ENCODE assay signal across 19 cellular contexts in genomic region chr7:124908258-124908657, GRCh38. TPM values are rescaled to one million over a fixed set of nuclear protein-coding genes. Genes with fewer than 3 reads are reported as not detected.
DNase-seq lines count a peak whose midpoint lies in the region; ATAC-seq, FAIRE-seq and TF ChIP-seq lines count a peak whose summit lies in the region.
"Had no signal": no experiment of that assay in that cellular context is flagged by ENCODE, and none has a peak within 500 bp of the region (broad histone marks: within the 10 kb centered on the region; RNA-seq: fewer than 3 reads in every experiment).

No MANE protein-coding gene starts in this region.

- H4K91ac ChIP-seq in IMR-90 (ENCODE audit: insufficient read depth, low read depth, low read length): no peak overlapping the region

- H4K20me1 ChIP-seq in IMR-90 (ENCODE audit: insufficient read depth, low read length) (no peaks in the 10 kb centered on the region), astrocyte (ENCODE audit: insufficient read depth, low read length) (no peaks in the 10 kb centered on the region)

- H3K56ac ChIP-seq in IMR-90 (ENCODE audit: extremely low read depth, insufficient read depth, low read length): no peak overlapping the region

- no peak overlapping the region for H2BK20ac ChIP-seq in IMR-90 (ENCODE audit: low read depth, low read length)

- H2BK15ac ChIP-seq in IMR-90 (ENCODE audit: low read depth, low read length): no peak overlapping the region

- TF ChIP-seq RAD21 in IMR-90 (IDR thresholded peaks at IDR 0.05; ENCODE audit: low read length): no peak

- POLR2A ChIA-PET in IMR-90 (lab: Charles Lee; ENCODE audit: unreplicated experiment): no interaction called here
- POLR2A ChIA-PET in CD4-positive, alpha-beta memory T cell (lab: Charles Lee; ENCODE audit: partially characterized antibody): no interaction called here

- CTCF ChIA-PET in IMR-90 (lab: Yijun Ruan, JAX): no interaction called here
- CTCF ChIA-PET in CD4-positive, alpha-beta memory T cell (lab: Charles Lee; ENCODE audit: partially characterized antibody): no interaction called here

- H3K9me3 ChIP-seq in IMR-90 (ENCODE audit: control insufficient read depth, insufficient read depth, low read length) (no peaks in the 10 kb centered on the region), astrocyte (ENCODE audit: insufficient read depth, low read depth, low read length) (no peaks in the 10 kb centered on the region)
- H3K9me3 ChIP-seq in CD4-positive, alpha-beta memory T cell (ENCODE audit: control insufficient read depth in 1 of 2, low read length in 2 of 2): no peaks in the 10 kb centered on the region

- no peak overlapping the region for H2BK5ac ChIP-seq in IMR-90 (ENCODE audit: low read depth, low read length, poor library complexity, severe bottlenecking)

- intact Hi-C loops in IMR-90 (cut with micrococcal nuclease): no loop called here
- intact Hi-C loops in CD4-positive, alpha-beta memory T cell (cut with micrococcal nuclease): no loop called here

- no peak for TF ChIP-seq CTCF in IMR-90 (conservative IDR thresholded peaks at IDR 0.05; ENCODE audit: low read depth, low read length)
- no peak for TF ChIP-seq CTCF in astrocyte (IDR thresholded peaks at IDR 0.05; ENCODE audit: insufficient read depth, low read depth, low read length)

- H3K9ac ChIP-seq in IMR-90 (ENCODE audit: low read depth, low read length) (no peak overlapping the region), astrocyte (ENCODE audit: low read length) (no peak overlapping the region)
- H3K9ac ChIP-seq: BLaER1 treated with 17β-estradiol and CSF1 and Interleukin-3, amounts not matched to agents 10 nM and 100 nM had no signal

- peaks cover 4% of the 10 kb centered on the region for H3K4me1 Mint-ChIP-seq in astrocyte (ENCODE audit: low read depth, unreplicated experiment)
- H3K4me1 Mint-ChIP-seq in CD4-positive, alpha-beta memory T cell: peaks cover 3 to 26% (median 18%) of the 10 kb centered on the region in 4 donors
- H3K4me1 Mint-ChIP-seq: GM23338 had no signal

- no peak overlapping the region for H2AK9ac ChIP-seq in IMR-90 (replicated peaks; ENCODE audit: low read depth, low read length, poor library complexity)

- H3K27me3 Mint-ChIP-seq in astrocyte (ENCODE audit: low read depth, unreplicated experiment): no peaks in the 10 kb centered on the region
- H3K27me3 Mint-ChIP-seq in CD4-positive, alpha-beta memory T cell: no peaks in the 10 kb centered on the region
- H3K27me3 Mint-ChIP-seq: CD8-positive, alpha-beta memory T cell had no signal

- H3K9me3 Mint-ChIP-seq in astrocyte (ENCODE audit: unreplicated experiment): peaks cover 1% of the 10 kb centered on the region
- H3K9me3 Mint-ChIP-seq in CD4-positive, alpha-beta memory T cell: no peaks in the 10 kb centered on the region
- H3K9me3 Mint-ChIP-seq: CD8-positive, alpha-beta memory T cell had no signal

- H2AFZ ChIP-seq in IMR-90 (replicated peaks; ENCODE audit: low read length, poor library complexity) (no peak overlapping the region), astrocyte (ENCODE audit: low read depth, low read length) (no peak overlapping the region)
- H2AFZ ChIP-seq: GM23338 had no signal

- H4K8ac ChIP-seq in IMR-90 (ENCODE audit: low read depth in 2 of 2, low read length in 2 of 2): no peak overlapping the region

- ATAC-seq in IMR-90 (ENCODE audit: low read depth): peak; percentile 61
- ATAC-seq: GM23338 had no signal

- dilution Hi-C loops in IMR-90 (cut with HindIII; ENCODE audit: low sequenced_read_pairs, unreplicated experiment): no loop called here

- no peak overlapping the region for H2BK120ac ChIP-seq in IMR-90 (ENCODE audit: low read depth, low read length)

- no peak overlapping the region for H3K4me3 Mint-ChIP-seq in astrocyte (ENCODE audit: unreplicated experiment)
- no peak overlapping the region for H3K4me3 Mint-ChIP-seq in CD4-positive, alpha-beta memory T cell
- H3K4me3 Mint-ChIP-seq: CD8-positive, alpha-beta memory T cell; GM23338 had no signal

- peaks cover 3% of the 10 kb centered on the region for H3K79me2 ChIP-seq in astrocyte (ENCODE audit: insufficient read depth, low read length)

- H3K4me1 ChIP-seq in IMR-90 (ENCODE audit: control insufficient read depth, insufficient read depth, low read length) (no peaks in the 10 kb centered on the region), astrocyte (ENCODE audit: insufficient read depth, low read length) (no peaks in the 10 kb centered on the region)
- H3K4me1 ChIP-seq in CD4-positive, alpha-beta memory T cell (ENCODE audit: insufficient read depth, low read length): no peaks in the 10 kb centered on the region
- H3K4me1 ChIP-seq: BLaER1 treated with 17β-estradiol and CSF1 and Interleukin-3, amounts not matched to agents 10 nM and 100 nM had no signal

- H3K18ac ChIP-seq in IMR-90 (ENCODE audit: low read depth, low read length): no peak overlapping the region

- H2AK5ac ChIP-seq in IMR-90 (ENCODE audit: low read depth, low read length): no peak overlapping the region

- H4K5ac ChIP-seq in IMR-90 (ENCODE audit: low read depth, low read length): no peak overlapping the region

- H3K14ac ChIP-seq in IMR-90 (replicated peaks; ENCODE audit: low read depth, low read length): no peak overlapping the region

- peaks cover 0 to 4% of the 10 kb centered on the region in 2 experiments; a peak in 1 of 4 replicates for H3K79me1 ChIP-seq in IMR-90 (ENCODE audit: low read depth in 1 of 2, low read length in 2 of 2)

- in situ Hi-C loops in IMR-90 (cut with MboI; ENCODE audit: low sequenced_read_pairs): no loop called here

- H3K27me3 ChIP-seq in IMR-90 (ENCODE audit: control insufficient read depth, insufficient read depth, low read length): no peaks in the 10 kb centered on the region
- no peaks in the 10 kb centered on the region for H3K27me3 ChIP-seq in astrocyte (ENCODE audit: insufficient read depth, low read length)
- no peaks in the 10 kb centered on the region for H3K27me3 ChIP-seq in CD4-positive, alpha-beta memory T cell (ENCODE audit: insufficient read depth, low read length)
- H3K27me3 ChIP-seq: BLaER1 treated with 17β-estradiol and CSF1 and Interleukin-3, amounts not matched to agents 10 nM and 100 nM had no signal

- H3K4me2 ChIP-seq in IMR-90 (ENCODE audit: low read depth, low read length) (no peak overlapping the region), astrocyte (ENCODE audit: low read length) (no peak overlapping the region)
- H3K4me2 ChIP-seq: BLaER1 treated with 17β-estradiol and CSF1 and Interleukin-3, amounts not matched to agents 10 nM and 100 nM; GM23338 had no signal

- H3K27ac ChIP-seq in IMR-90 (ENCODE audit: insufficient read depth, low read length): no peak overlapping the region
- H3K27ac ChIP-seq in astrocyte (ENCODE audit: low read depth, low read length): no peak overlapping the region
- no peak overlapping the region for H3K27ac ChIP-seq in CD4-positive, alpha-beta memory T cell (ENCODE audit: low read depth, low read length)
- H3K27ac ChIP-seq: BLaER1 treated with 17β-estradiol and CSF1 and Interleukin-3, amounts not matched to agents 10 nM and 100 nM had no signal

- H3K27ac Mint-ChIP-seq in astrocyte (ENCODE audit: unreplicated experiment): no peak overlapping the region
- H3K27ac Mint-ChIP-seq in CD4-positive, alpha-beta memory T cell: no peak overlapping the region
- H3K27ac Mint-ChIP-seq: GM23338 had no signal

- no peaks in the 10 kb centered on the region for H3K36me3 Mint-ChIP-seq in astrocyte (ENCODE audit: low read depth, unreplicated experiment)
- peaks cover 24 to 38% of the 10 kb centered on the region in 2 donors for H3K36me3 Mint-ChIP-seq in CD4-positive, alpha-beta memory T cell

- H3K9me1 ChIP-seq in IMR-90 (ENCODE audit: insufficient read depth, low read length): no peaks in the 10 kb centered on the region

- no peak for FAIRE-seq in astrocyte (lab: Jason Lieb, UNC)

- no TSS peak for BruUV-seq in IMR-90 (replicated peaks; lab: Mats Ljungman, UMichigan)

- H3K4ac ChIP-seq in IMR-90 (ENCODE audit: low read depth, low read length): no peak overlapping the region

- DNase-seq in GM03348 (ENCODE audit: low spot score) (peak; percentile 4), IMR-90 (peak; percentile 44), astrocyte (ENCODE audit: low read depth) (peak; percentile 44), fibroblast of peridontal ligament (ENCODE audit: extremely low read depth) (peak; percentile 11), kidney glomerular epithelial cell (lab: John Stamatoyannopoulos, UW) (no peak), NCI-H524 (lab: John Stamatoyannopoulos, UW) (no peak), cortex of kidney (lab: John Stamatoyannopoulos, UW) (no peak)
- DNase-seq in CD4-positive, alpha-beta memory T cell: no peak
- DNase-seq: CD8-positive, alpha-beta memory T cell; Karpas-422; NCI-H1092; NCI-H146; NCI-H2081; NCI-H510A treated with DMSO at 0.1 percent for 48 hours; RPMI8226; SHP77 treated with DMSO at 0.1 percent for 48 hours; T-helper 1 cell had no signal

- H3K4me3 ChIP-seq in IMR-90 (ENCODE audit: insufficient read depth, low read depth, low read length) (no peak overlapping the region), astrocyte (ENCODE audit: insufficient read depth, low read depth, low read length) (no peak overlapping the region)
- no peak overlapping the region for H3K4me3 ChIP-seq in CD4-positive, alpha-beta memory T cell (ENCODE audit: low read length in 2 of 2)
- H3K4me3 ChIP-seq: BLaER1 treated with 17β-estradiol and CSF1 and Interleukin-3, amounts not matched to agents 10 nM and 100 nM; GM23338 had no signal

- no peak for TF ChIP-seq POLR2A in IMR-90 (IDR thresholded peaks at IDR 0.05; ENCODE audit: low read depth, low read length)

- no peak overlapping the region for H3K23ac ChIP-seq in IMR-90 (ENCODE audit: low read depth, low read length)

- no peaks in the 10 kb centered on the region for H3K36me3 ChIP-seq in IMR-90 (ENCODE audit: control insufficient read depth, insufficient read depth, low read length)
- H3K36me3 ChIP-seq in astrocyte (ENCODE audit: insufficient read depth, low read length): peaks cover 3% of the 10 kb centered on the region
- no peaks in the 10 kb centered on the region for H3K36me3 ChIP-seq in CD4-positive, alpha-beta memory T cell (ENCODE audit: insufficient read depth, low read length)

TF ChIP-seq in IMR-90, 13 proteins besides CTCF, POLR2A, EP300 and RAD21 (continues in another document):
- TF ChIP-seq MAZ (IDR thresholded peaks at IDR 0.05; ENCODE audit: borderline replicate concordance, low read depth, low read length): no peak
- TF ChIP-seq RCOR1 (IDR thresholded peaks at IDR 0.05; ENCODE audit: insufficient replicate concordance, low read length): no peak
- no peak for TF ChIP-seq CEBPB (IDR thresholded peaks at IDR 0.05; ENCODE audit: low read depth, low read length)
- TF ChIP-seq MXI1 (IDR thresholded peaks at IDR 0.05; ENCODE audit: borderline replicate concordance, low read depth, low read length): no peak
- no peak for TF ChIP-seq BHLHE40 (IDR thresholded peaks at IDR 0.05; ENCODE audit: low read depth, low read length)
- TF ChIP-seq SMC3 (IDR thresholded peaks at IDR 0.05; ENCODE audit: low read depth, low read length): no peak

RNA-seq across cellular contexts. Expression of gene POT1, which starts 21.4 kb away (rescaled TPM):
- total RNA-seq in IMR-90 (2012; rRNA removed) (28.5 and 30.6 TPM in 2 replicates), astrocyte (14.6 and 19.4 TPM in 2 replicates)
- 8.7 and 12.7 TPM in 2 replicates for polyA plus RNA-seq in IMR-90 (2012; rRNA removed)
- polyA plus RNA-seq in IMR-90 (2012; cell fraction: cytosol; rRNA removed): 1.8 and 1.9 TPM in 2 replicates
- polyA plus RNA-seq in IMR-90 (2012; cell fraction: nucleus; rRNA removed; ENCODE audit: low replicate concordance): 2.0 and 25.8 TPM in 2 replicates
- 10 to 100 TPM; 23.5 to 24.1 TPM for total RNA-seq in CD4-positive, alpha-beta memory T cell
- polyA plus RNA-seq in CD4-positive, alpha-beta memory T cell: 10 to 100 TPM; 16.2 to 19.2 TPM

Comparison
In these comparisons a context has a peak if more than half of its experiments do, and no peak if none do; other contexts are left out.
1. DNase-seq: peak in GM03348 (single experiment), IMR-90 (single experiment), astrocyte (single experiment) and fibroblast of peridontal ligament (single experiment); none in CD4-positive, alpha-beta memory T cell (0 of 5), kidney glomerular epithelial cell (single experiment), NCI-H524 (0 of 2) and cortex of kidney (single experiment).